14 cellular contexts compared by ENCODE assay signal in genomic region chr4:102335616-102336015, GRCh38. TPM values are rescaled to one million over a fixed set of nuclear protein-coding genes. Genes with fewer than 3 reads are reported as not detected.
A peak's percentile ranks its signal among the peaks of the same experiment; 100 is the strongest.
DNase-seq lines count a peak whose midpoint lies in the region; ATAC-seq lines count a peak whose summit lies in the region.
"Had no signal": no experiment of that assay in that cellular context is flagged by ENCODE, and none has a peak within 500 bp of the region (broad histone marks: within the 10 kb centered on the region; RNA-seq: fewer than 3 reads in every experiment).

No MANE protein-coding gene starts in this region.

- no peak overlapping the region for H3K4me3 Mint-ChIP-seq in activated naive CD4-positive, alpha-beta T cell treated with anti-CD3 and anti-CD28 coated beads, Interleukin-2, amount 50 U/mL, for 24 hours
- no peak overlapping the region for H3K4me3 Mint-ChIP-seq in activated naive CD4-positive, alpha-beta T cell treated with anti-CD3 and anti-CD28 coated beads for 36 hours
- no peak overlapping the region for H3K4me3 Mint-ChIP-seq in activated CD8-positive, alpha-beta T cell treated with anti-CD3 and anti-CD28 coated beads, Interleukin-2, amount 10 ng/mL, durations not matched to agents 7 days and 5 days
- H3K4me3 Mint-ChIP-seq in stimulated activated effector memory CD8-positive, alpha-beta T cell treated with anti-CD3 and anti-CD28 coated beads, Interleukin-12 subunit alpha, Interleukin-12 subunit beta, amount 100 ng/mL, for 72 hours: no peak overlapping the region

- POLR2A ChIA-PET in activated CD8-positive, alpha-beta T cell treated with anti-CD3 and anti-CD28 coated beads, Interleukin-2, amount 10 ng/mL, durations not matched to agents 7 days and 5 days (lab: Charles Lee): interaction anchor here (0.6 kb wide), 1 partner anchor 48 kb away, joined by 5 read pairs; no protein-coding TSS in a partner anchor

- peaks cover 5% of the 10 kb centered on the region for H3K36me3 Mint-ChIP-seq in activated naive CD4-positive, alpha-beta T cell treated with anti-CD3 and anti-CD28 coated beads, Interleukin-2, amount 50 U/mL, for 24 hours
- H3K36me3 Mint-ChIP-seq in activated naive CD4-positive, alpha-beta T cell treated with anti-CD3 and anti-CD28 coated beads for 36 hours (ENCODE audit: low read depth): peaks cover 1% of the 10 kb centered on the region
- peaks cover 56% of the 10 kb centered on the region for H3K36me3 Mint-ChIP-seq in activated CD8-positive, alpha-beta T cell treated with anti-CD3 and anti-CD28 coated beads, Interleukin-2, amount 10 ng/mL, durations not matched to agents 7 days and 5 days (ENCODE audit: low read depth)
- H3K36me3 Mint-ChIP-seq in stimulated activated effector memory CD8-positive, alpha-beta T cell treated with anti-CD3 and anti-CD28 coated beads, Interleukin-12 subunit alpha, Interleukin-12 subunit beta, amount 100 ng/mL, for 72 hours: peaks cover 7% of the 10 kb centered on the region

- CTCF ChIA-PET in activated naive CD4-positive, alpha-beta T cell treated with anti-CD3 and anti-CD28 coated beads for 36 hours (lab: Charles Lee): interaction anchor here (1.0 to 1.1 kb wide), 3 partner anchors 10 to 78 kb away, joined by 3 to 4 read pairs (median 3); no protein-coding TSS in a partner anchor
- CTCF ChIA-PET in activated CD8-positive, alpha-beta T cell treated with anti-CD3 and anti-CD28 coated beads, Interleukin-2, amount 10 ng/mL, durations not matched to agents 7 days and 5 days (lab: Charles Lee): interaction anchor here (0.6 to 2.6 kb wide), 2 partner anchors 36 to 748 kb away, joined by 3 to 7 read pairs; no protein-coding TSS in a partner anchor

- H3K27ac Mint-ChIP-seq in activated naive CD4-positive, alpha-beta T cell treated with anti-CD3 and anti-CD28 coated beads, Interleukin-2, amount 50 U/mL, for 24 hours: peak overlapping the region; percentile 9
- H3K27ac Mint-ChIP-seq in activated naive CD4-positive, alpha-beta T cell treated with anti-CD3 and anti-CD28 coated beads for 36 hours: no peak overlapping the region
- H3K27ac Mint-ChIP-seq in activated CD8-positive, alpha-beta T cell treated with anti-CD3 and anti-CD28 coated beads, Interleukin-2, amount 10 ng/mL, durations not matched to agents 7 days and 5 days: no peak overlapping the region
- no peak overlapping the region for H3K27ac Mint-ChIP-seq in stimulated activated effector memory CD8-positive, alpha-beta T cell treated with anti-CD3 and anti-CD28 coated beads, Interleukin-12 subunit alpha, Interleukin-12 subunit beta, amount 100 ng/mL, for 72 hours

- intact Hi-C loops in activated naive CD4-positive, alpha-beta T cell treated with anti-CD3 and anti-CD28 coated beads for 36 hours (cut with micrococcal nuclease): no loop called here

- ATAC-seq in HG02981 (IDR thresholded peaks at IDR 0.05; ENCODE audit: unreplicated experiment) (peak; percentile 67), HG03460 (IDR thresholded peaks at IDR 0.05; ENCODE audit: unreplicated experiment) (no peak)
- peak; percentile 39 for ATAC-seq in activated CD8-positive, alpha-beta T cell treated with anti-CD3 and anti-CD28 coated beads, Interleukin-2, amount 10 ng/mL, durations not matched to agents 7 days and 5 days
- peak; percentile 54 for ATAC-seq in stimulated activated effector memory CD8-positive, alpha-beta T cell treated with anti-CD3 and anti-CD28 coated beads, Interleukin-12 subunit alpha, Interleukin-12 subunit beta, amount 100 ng/mL, for 72 hours
- ATAC-seq: A549, HepG2 had no signal

- H3K27me3 Mint-ChIP-seq in activated naive CD4-positive, alpha-beta T cell treated with anti-CD3 and anti-CD28 coated beads, Interleukin-2, amount 50 U/mL, for 24 hours: no peaks in the 10 kb centered on the region
- H3K27me3 Mint-ChIP-seq in activated naive CD4-positive, alpha-beta T cell treated with anti-CD3 and anti-CD28 coated beads for 36 hours (ENCODE audit: low read depth): no peaks in the 10 kb centered on the region
- no peaks in the 10 kb centered on the region for H3K27me3 Mint-ChIP-seq in activated CD8-positive, alpha-beta T cell treated with anti-CD3 and anti-CD28 coated beads, Interleukin-2, amount 10 ng/mL, durations not matched to agents 7 days and 5 days (ENCODE audit: low read depth)

- no peaks in the 10 kb centered on the region for H3K9me3 Mint-ChIP-seq in activated naive CD4-positive, alpha-beta T cell treated with anti-CD3 and anti-CD28 coated beads, Interleukin-2, amount 50 U/mL, for 24 hours
- no peaks in the 10 kb centered on the region for H3K9me3 Mint-ChIP-seq in activated naive CD4-positive, alpha-beta T cell treated with anti-CD3 and anti-CD28 coated beads for 36 hours
- H3K9me3 Mint-ChIP-seq in activated CD8-positive, alpha-beta T cell treated with anti-CD3 and anti-CD28 coated beads, Interleukin-2, amount 10 ng/mL, durations not matched to agents 7 days and 5 days (ENCODE audit: insufficient read depth): no peaks in the 10 kb centered on the region
- no peaks in the 10 kb centered on the region for H3K9me3 Mint-ChIP-seq in stimulated activated effector memory CD8-positive, alpha-beta T cell treated with anti-CD3 and anti-CD28 coated beads, Interleukin-12 subunit alpha, Interleukin-12 subunit beta, amount 100 ng/mL, for 72 hours

- no peak for DNase-seq in activated naive CD4-positive, alpha-beta T cell treated with anti-CD3 and anti-CD28 coated beads for 36 hours
- no peak for DNase-seq in activated CD8-positive, alpha-beta T cell treated with anti-CD3 and anti-CD28 coated beads, Interleukin-2, amount 10 ng/mL, durations not matched to agents 7 days and 5 days
- no peak for DNase-seq in stimulated activated effector memory CD8-positive, alpha-beta T cell treated with anti-CD3 and anti-CD28 coated beads, Interleukin-12 subunit alpha, Interleukin-12 subunit beta, amount 100 ng/mL, for 72 hours (ENCODE audit: low spot score in 2 of 2)
- no peak for DNase-seq in GM03348 (ENCODE audit: low spot score)
- DNase-seq: DMS153, Karpas-422, MV-4-11, NCI-H1436, NCI-H69 had no signal

- H3K4me1 Mint-ChIP-seq in activated naive CD4-positive, alpha-beta T cell treated with anti-CD3 and anti-CD28 coated beads, Interleukin-2, amount 50 U/mL, for 24 hours: peaks cover 69% of the 10 kb centered on the region
- peaks cover 46% of the 10 kb centered on the region for H3K4me1 Mint-ChIP-seq in activated naive CD4-positive, alpha-beta T cell treated with anti-CD3 and anti-CD28 coated beads for 36 hours (ENCODE audit: low read depth)
- peaks cover 44% of the 10 kb centered on the region for H3K4me1 Mint-ChIP-seq in activated CD8-positive, alpha-beta T cell treated with anti-CD3 and anti-CD28 coated beads, Interleukin-2, amount 10 ng/mL, durations not matched to agents 7 days and 5 days (ENCODE audit: low read depth)
- peaks cover 48% of the 10 kb centered on the region for H3K4me1 Mint-ChIP-seq in stimulated activated effector memory CD8-positive, alpha-beta T cell treated with anti-CD3 and anti-CD28 coated beads, Interleukin-12 subunit alpha, Interleukin-12 subunit beta, amount 100 ng/mL, for 72 hours

RNA-seq across cellular contexts. Expression of gene SLC39A8, which starts 9.7 kb away (rescaled TPM):
- 10 to 100 TPM; 28.8 to 29.3 TPM for total RNA-seq in activated naive CD4-positive, alpha-beta T cell treated with anti-CD3 and anti-CD28 coated beads for 36 hours
- 10 to 100 TPM; 79.6 to 83.0 TPM for total RNA-seq in activated CD8-positive, alpha-beta T cell treated with anti-CD3 and anti-CD28 coated beads, Interleukin-2, amount 10 ng/mL, durations not matched to agents 7 days and 5 days
